19 cellular contexts compared by ENCODE assay signal in the genomic region with DNA sequence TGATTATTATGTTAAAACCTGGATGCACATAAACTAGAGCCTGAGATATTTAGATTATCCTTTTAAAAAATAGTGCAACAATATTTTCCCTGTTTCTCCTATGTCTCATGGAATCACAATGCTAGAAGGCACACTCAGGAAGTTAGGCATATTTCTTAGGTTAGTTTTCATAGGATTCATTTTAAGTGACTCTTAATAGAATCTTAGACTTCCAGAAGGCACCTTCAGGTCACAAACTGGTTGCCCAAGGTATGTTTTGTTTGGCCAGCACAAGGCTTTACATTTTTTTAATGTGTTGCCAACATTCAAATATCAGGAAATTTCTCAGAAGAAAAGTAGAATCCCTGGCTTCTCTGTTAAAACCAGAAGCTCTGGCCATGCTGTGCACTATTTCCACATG.
DNase-seq lines count a peak whose midpoint lies in the region; ATAC-seq and TF ChIP-seq lines count a peak whose summit lies in the region.
"Had no signal": no experiment of that assay in that cellular context is flagged by ENCODE, and none has a peak within 500 bp of the region (broad histone marks: within the 10 kb centered on the region; RNA-seq: fewer than 3 reads in every experiment).

No MANE protein-coding gene starts in this region.

- DNase-seq in AG09309 (ENCODE audit: low read depth) (peak; percentile 23), HFFc6 (peak; percentile 71), ascending aorta (ENCODE audit: low spot score in 2 of 2) (no peak), foreskin fibroblast (peak; percentile 57 to 78), NCI-H1105 treated with DMSO at 0.1 percent for 48 hours (lab: John Stamatoyannopoulos, UW) (no peak), smooth muscle cell (lab: John Stamatoyannopoulos, UW; ENCODE audit: unreplicated experiment) (no peak)
- no peak for DNase-seq in activated naive CD4-positive, alpha-beta T cell (lab: John Stamatoyannopoulos, UW)
- DNase-seq: CD4-positive, CD25-positive, alpha-beta regulatory T cell; KBM-7; NCI-H1436; NCI-H2029 treated with DMSO at 0.1 percent for 48 hours; NCI-H774; Right ventricle myocardium superior had no signal

- no peaks in the 10 kb centered on the region for H3K79me2 ChIP-seq in smooth muscle cell (ENCODE audit: low read depth)

- H3F3A ChIP-seq in smooth muscle cell (ENCODE audit: low read depth) = no peaks in the 10 kb centered on the region

- H3K4me3 Mint-ChIP-seq in HFFc6 = peak overlapping the region; percentile 4; the same call in 1 of the 2 replicates
- H3K4me3 Mint-ChIP-seq: B cell; CD4-positive, CD25-positive, alpha-beta regulatory T cell had no signal

- no peak for TF ChIP-seq CTCF in AG09309 (IDR thresholded peaks at IDR 0.05; ENCODE audit: control insufficient read depth, insufficient read depth, low read depth, low read length, missing control alignments)
- TF ChIP-seq CTCF in HFFc6 (IDR thresholded peaks at IDR 0.05) = no peak
- no peak for TF ChIP-seq CTCF in ascending aorta (IDR thresholded peaks at IDR 0.05)
- no peak for TF ChIP-seq CTCF in foreskin fibroblast (IDR thresholded peaks at IDR 0.05; ENCODE audit: low read depth, low read length)
- no peak for TF ChIP-seq CTCF in smooth muscle cell (IDR thresholded peaks at IDR 0.05; ENCODE audit: borderline replicate concordance, insufficient read depth, poor library complexity, severe bottlenecking)

- no peak overlapping the region for H3K4me3 ChIP-seq in AG09309 (ENCODE audit: control insufficient read depth, low read depth, low read length)
- no peak overlapping the region for H3K4me3 ChIP-seq in ascending aorta
- no peak overlapping the region for H3K4me3 ChIP-seq in foreskin fibroblast (ENCODE audit: low read depth in 1 of 2, low read length in 2 of 2)
- no peak overlapping the region for H3K4me3 ChIP-seq in smooth muscle cell
- H3K4me3 ChIP-seq: GM12878, SK-N-MC had no signal

- H2AFZ ChIP-seq in smooth muscle cell (ENCODE audit: low read depth) = no peak overlapping the region

- H3K36me3 ChIP-seq in ascending aorta (no peaks in the 10 kb centered on the region), smooth muscle cell (ENCODE audit: low read depth) (no peaks in the 10 kb centered on the region)

- intact Hi-C loops in ascending aorta (cut with DNase I) = loop anchor here (10.0 kb wide), 1 partner anchor 708 kb away; a partner anchor contains a TSS

- H3K4me2 ChIP-seq in smooth muscle cell = no peak overlapping the region

- peaks cover 3% of the 10 kb centered on the region for H3K27me3 Mint-ChIP-seq in HFFc6 (ENCODE audit: insufficient read depth)

- no peak overlapping the region for H3K9ac ChIP-seq in smooth muscle cell (ENCODE audit: low read depth)

- H3K4me1 ChIP-seq in ascending aorta = peaks cover 4 to 33% of the 10 kb centered on the region in 2 donors
- no peaks in the 10 kb centered on the region for H3K4me1 ChIP-seq in smooth muscle cell (ENCODE audit: low read depth)

- peak overlapping the region; percentile 79 for H3K27ac Mint-ChIP-seq in HFFc6
- H3K27ac Mint-ChIP-seq: B cell had no signal

- no peaks in the 10 kb centered on the region for H3K9me3 Mint-ChIP-seq in HFFc6

- H3K4me1 Mint-ChIP-seq in HFFc6 (ENCODE audit: low read depth) = peaks cover 57% of the 10 kb centered on the region
- H3K4me1 Mint-ChIP-seq: B cell; CD4-positive, CD25-positive, alpha-beta regulatory T cell had no signal

- H3K27ac ChIP-seq in ascending aorta = peak overlapping the region; percentile 50 to 76
- H3K27ac ChIP-seq in smooth muscle cell (ENCODE audit: low read depth) = no peak overlapping the region
- H3K27ac ChIP-seq: HL-60, SK-N-MC had no signal

- H4K20me1 ChIP-seq in smooth muscle cell (ENCODE audit: low read depth) = no peaks in the 10 kb centered on the region

- H3K36me3 Mint-ChIP-seq in HFFc6 (ENCODE audit: low read depth) = no peaks in the 10 kb centered on the region
- H3K36me3 Mint-ChIP-seq: CD4-positive, CD25-positive, alpha-beta regulatory T cell had no signal

- no peaks in the 10 kb centered on the region for H3K27me3 ChIP-seq in ascending aorta
- no peaks in the 10 kb centered on the region for H3K27me3 ChIP-seq in smooth muscle cell (ENCODE audit: low read depth)

- ATAC-seq in HG03095 (IDR thresholded peaks at IDR 0.05; ENCODE audit: unreplicated experiment) = no peak
- ATAC-seq: GM12878, Panc1 had no signal

- H3K9me3 ChIP-seq in ascending aorta (no peaks in the 10 kb centered on the region), smooth muscle cell (replicated peaks; ENCODE audit: low read depth) (no peaks in the 10 kb centered on the region)

Comparison
In these comparisons a context has a peak if more than half of its experiments do, and no peak if none do; other contexts are left out.
1. DNase-seq: peak in AG09309 (single experiment), HFFc6 (single experiment) and foreskin fibroblast (2 of 2); none in ascending aorta (0 of 2), NCI-H1105 treated with DMSO at 0.1 percent for 48 hours (single experiment), activated naive CD4-positive, alpha-beta T cell (0 of 4) and smooth muscle cell (single experiment).